Comparison of ENCODE assay signal across 21 cellular contexts in the genomic region with DNA sequence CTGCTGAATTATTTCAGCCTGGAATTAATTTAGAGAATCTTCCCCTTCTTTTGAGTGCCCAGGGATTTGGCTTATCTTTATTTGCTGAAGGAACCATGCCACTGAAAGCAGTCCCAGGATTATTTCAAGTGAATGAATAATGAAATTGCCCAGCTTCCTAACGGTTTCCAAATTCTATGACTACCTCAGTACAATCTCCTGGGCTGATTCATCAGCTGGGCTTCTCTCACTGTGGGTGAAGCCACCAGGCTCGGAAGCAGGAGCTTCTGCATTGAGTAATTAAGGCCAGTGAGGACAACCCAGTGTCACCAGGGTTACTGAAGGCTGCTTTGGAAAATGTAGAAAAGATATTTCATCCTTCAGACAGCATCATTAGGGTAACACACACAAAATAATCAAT.
DNase-seq lines count a peak whose midpoint lies in the region; TF ChIP-seq lines count a peak whose summit lies in the region.
"Had no signal": no experiment of that assay in that cellular context is flagged by ENCODE, and none has a peak within 500 bp of the region (broad histone marks: within the 10 kb centered on the region; RNA-seq: fewer than 3 reads in every experiment).

No MANE protein-coding gene starts in this region.

- no peaks in the 10 kb centered on the region for H3K9me3 ChIP-seq in breast epithelium
- H3K9me3 ChIP-seq in WERI-Rb-1 (ENCODE audit: severe bottlenecking): peaks cover 3% of the 10 kb centered on the region
- H3K9me3 ChIP-seq: vagina had no signal

- H3K27ac Mint-ChIP-seq in MCF 10A (ENCODE audit: low read depth, unreplicated experiment): no peak overlapping the region
- H3K27ac Mint-ChIP-seq: activated naive CD4-positive, alpha-beta T cell treated with anti-CD3 and anti-CD28 coated beads, Interleukin-2, amount 50 U/mL, for 24 hours; CD14-positive monocyte; immature natural killer cell had no signal

- H3K27ac ChIP-seq in breast epithelium (no peak overlapping the region), WERI-Rb-1 (peak overlapping the region; percentile 83)
- H3K27ac ChIP-seq: coronary artery, vagina had no signal

- no peaks in the 10 kb centered on the region for H3K9me3 Mint-ChIP-seq in MCF 10A (ENCODE audit: unreplicated experiment)
- H3K9me3 Mint-ChIP-seq: activated naive CD4-positive, alpha-beta T cell treated with anti-CD3 and anti-CD28 coated beads, Interleukin-2, amount 50 U/mL, for 24 hours; immature natural killer cell had no signal

- H3K4me1 Mint-ChIP-seq in MCF 10A (ENCODE audit: insufficient read depth, unreplicated experiment): peaks cover 5% of the 10 kb centered on the region
- H3K4me1 Mint-ChIP-seq: activated naive CD4-positive, alpha-beta T cell treated with anti-CD3 and anti-CD28 coated beads, Interleukin-2, amount 50 U/mL, for 24 hours; CD14-positive monocyte; immature natural killer cell had no signal

- TF ChIP-seq POLR2A in breast epithelium (IDR thresholded peaks at IDR 0.05): no peak

- no peak overlapping the region for H3K4me3 ChIP-seq in breast epithelium
- no peak overlapping the region for H3K4me3 ChIP-seq in WERI-Rb-1 (ENCODE audit: low read depth, low read length)
- H3K4me3 ChIP-seq: coronary artery, vagina had no signal

- POLR2A ChIA-PET in MCF 10A (lab: Yijun Ruan, JAX): interaction anchor here (1.1 to 1.3 kb wide), 2 partner anchors 26 to 28 kb away, joined by 3 to 4 read pairs; no protein-coding TSS in a partner anchor

- no peaks in the 10 kb centered on the region for H3K36me3 ChIP-seq in breast epithelium
- no peaks in the 10 kb centered on the region for H3K36me3 ChIP-seq in WERI-Rb-1
- H3K36me3 ChIP-seq: vagina had no signal

- BruUV-seq in MCF 10A (replicated peaks; lab: Mats Ljungman, UMichigan): no TSS peak

- no peaks in the 10 kb centered on the region for H3K27me3 Mint-ChIP-seq in MCF 10A (ENCODE audit: insufficient read depth, unreplicated experiment)
- H3K27me3 Mint-ChIP-seq: activated naive CD4-positive, alpha-beta T cell treated with anti-CD3 and anti-CD28 coated beads, Interleukin-2, amount 50 U/mL, for 24 hours had no signal

- no peaks in the 10 kb centered on the region for H3K4me1 ChIP-seq in breast epithelium

- H3K36me3 Mint-ChIP-seq in MCF 10A (ENCODE audit: insufficient read depth, unreplicated experiment): no peaks in the 10 kb centered on the region
- H3K36me3 Mint-ChIP-seq: activated naive CD4-positive, alpha-beta T cell treated with anti-CD3 and anti-CD28 coated beads, Interleukin-2, amount 50 U/mL, for 24 hours; CD14-positive monocyte; immature natural killer cell had no signal

- CTCF ChIA-PET in MCF 10A (lab: Yijun Ruan, JAX): no interaction called here

- DNase-seq in MCF 10A (ENCODE audit: unreplicated experiment) (peak; percentile 17), breast epithelium (ENCODE audit: low spot score in 2 of 2) (no peak), WERI-Rb-1 (no peak), fibroblast of peridontal ligament (ENCODE audit: extremely low read depth) (peak; percentile 1), stromal cell of bone marrow (ENCODE audit: low read depth) (peak; percentile 21), ureter (ENCODE audit: low spot score) (no peak), NCI-H510A treated with DMSO at 0.1 percent for 48 hours (lab: John Stamatoyannopoulos, UW) (no peak), COLO668 (lab: John Stamatoyannopoulos, UW; ENCODE audit: unreplicated experiment) (no peak)
- DNase-seq: 8988T; activated CD4-positive, alpha-beta T cell treated with anti-CD3 and anti-CD28 coated beads for 48 hours; immature natural killer cell; Karpas-422; NCI-H1105; NCI-H526 treated with DMSO at 0.1 percent for 48 hours; OCI-M1; Right ventricle myocardium superior; stimulated activated CD8-positive, alpha-beta memory T cell treated with anti-CD3 and anti-CD28 coated beads, Interleukin-4, amount 100 ng/mL, for 48 hours had no signal

- TF ChIP-seq CTCF in MCF 10A (IDR thresholded peaks at IDR 0.05; ENCODE audit: unreplicated experiment) (no peak), breast epithelium (IDR thresholded peaks at IDR 0.05) (no peak), WERI-Rb-1 (IDR thresholded peaks at IDR 0.05; ENCODE audit: low read depth, low read length) (no peak)

- H3K27me3 ChIP-seq in breast epithelium (no peaks in the 10 kb centered on the region), WERI-Rb-1 (ENCODE audit: insufficient read depth, low read depth, severe bottlenecking) (no peaks in the 10 kb centered on the region)
- H3K27me3 ChIP-seq: vagina had no signal

- no peak overlapping the region for H3K4me3 Mint-ChIP-seq in MCF 10A (ENCODE audit: unreplicated experiment)
- H3K4me3 Mint-ChIP-seq: activated naive CD4-positive, alpha-beta T cell treated with anti-CD3 and anti-CD28 coated beads, Interleukin-2, amount 50 U/mL, for 24 hours; CD14-positive monocyte; immature natural killer cell had no signal

- intact Hi-C loops in MCF 10A (cut with micrococcal nuclease): no loop called here
- intact Hi-C loops in breast epithelium (cut with DNase I; ENCODE audit: low total_unique reads): no loop called here

Comparison
In these comparisons a context has a peak if more than half of its experiments do, and no peak if none do; other contexts are left out.
1. DNase-seq: peak in MCF 10A (single experiment), fibroblast of peridontal ligament (single experiment) and stromal cell of bone marrow (single experiment); none in breast epithelium (0 of 2), WERI-Rb-1 (single experiment), ureter (single experiment), NCI-H510A treated with DMSO at 0.1 percent for 48 hours (single experiment) and COLO668 (single experiment).